ENCODE assay signal across 19 cellular contexts in genomic region chr22:37248251-37248650, GRCh38. TPM values are rescaled to one million over a fixed set of nuclear protein-coding genes. Genes with fewer than 3 reads are reported as not detected.
A peak's percentile ranks its signal among the peaks of the same experiment; 100 is the strongest.
DNase-seq lines count a peak whose midpoint lies in the region; FAIRE-seq and TF ChIP-seq lines count a peak whose summit lies in the region.
"Had no signal": no experiment of that assay in that cellular context is flagged by ENCODE, and none has a peak within 500 bp of the region (broad histone marks: within the 10 kb centered on the region; RNA-seq: fewer than 3 reads in every experiment).

No MANE protein-coding gene starts in this region.

- TF ChIP-seq CTCF in left ventricle myocardium inferior (IDR thresholded peaks at IDR 0.05; ENCODE audit: borderline replicate concordance) (no peak), epithelial cell of esophagus (IDR thresholded peaks at IDR 0.05; ENCODE audit: insufficient read depth, low read depth, low read length, missing control alignments) (no peak)

- no peak overlapping the region for H3K27ac ChIP-seq in left ventricle myocardium inferior (replicated peaks)
- H3K27ac ChIP-seq: gastroesophageal sphincter had no signal

- H3K36me3 ChIP-seq in left ventricle myocardium inferior = no peaks in the 10 kb centered on the region
- H3K36me3 ChIP-seq: gastroesophageal sphincter had no signal

- H3K27me3 ChIP-seq in left ventricle myocardium inferior (ENCODE audit: low read depth) = peaks cover 65% of the 10 kb centered on the region

- H3K9me3 ChIP-seq in left ventricle myocardium inferior (replicated peaks) = no peaks in the 10 kb centered on the region
- H3K9me3 ChIP-seq: gastroesophageal sphincter had no signal

- H3K4me3 ChIP-seq in left ventricle myocardium inferior (no peak overlapping the region), epithelial cell of esophagus (ENCODE audit: low read length) (no peak overlapping the region)
- H3K4me3 ChIP-seq: gastroesophageal sphincter had no signal

- H3K4me1 ChIP-seq in left ventricle myocardium inferior = peaks cover 5% of the 10 kb centered on the region
- H3K4me1 ChIP-seq: gastroesophageal sphincter had no signal

- intact Hi-C loops in cardiac septum (cut with DNase I) = no loop called here
- intact Hi-C loops in left ventricle myocardium inferior (cut with micrococcal nuclease) = no loop called here

- peak; percentile 39 for DNase-seq in cardiac septum (ENCODE audit: low spot score)
- no peak for DNase-seq in left ventricle myocardium inferior
- peak; percentile 3 for DNase-seq in NCI-H526 treated with DMSO at 0.1 percent for 48 hours (lab: John Stamatoyannopoulos, UW)
- DNase-seq in epithelial cell of esophagus (ENCODE audit: low read depth) = peak; percentile 45
- DNase-seq in urothelium cell line (ENCODE audit: low spot score) = no peak
- no peak for DNase-seq in medulla oblongata (ENCODE audit: extremely low spot score)
- DNase-seq in putamen (ENCODE audit: low spot score) = no peak
- DNase-seq in NCI-H2081 (lab: John Stamatoyannopoulos, UW) = no peak
- DNase-seq: activated CD4-positive, alpha-beta T cell treated with anti-CD3 and anti-CD28 coated beads for 1 hour; CD8-positive, alpha-beta memory T cell; cortex of kidney; erythroblast; NCI-H1105; NCI-H69 had no signal

- FAIRE-seq in urothelium cell line (lab: Jason Lieb, UNC) = peak; percentile 78

RNA-seq across cellular contexts. Expression of gene RAC2, which starts 4.2 kb away (rescaled TPM):
- total RNA-seq in cardiac septum = 5.1 TPM
- total RNA-seq in left ventricle myocardium inferior = 1.8 TPM
- total RNA-seq: SK-MEL-5 had no signal

RNA-seq across cellular contexts. Expression of gene CYTH4, which starts 34.1 kb away (rescaled TPM):
- total RNA-seq in cardiac septum (8.0 TPM), left ventricle myocardium inferior (4.8 TPM)

RNA-seq across cellular contexts. Expression of gene SSTR3, which starts 36.0 kb away (rescaled TPM):
- not detected for total RNA-seq in cardiac septum
- total RNA-seq in left ventricle myocardium inferior = not detected
- total RNA-seq: Daoy, gastroesophageal sphincter, right cardiac atrium, SK-MEL-5, urinary bladder had no signal

Comparison
In these comparisons a context has a peak if more than half of its experiments do, and no peak if none do; other contexts are left out.
1. DNase-seq: peak in cardiac septum (single experiment), NCI-H526 treated with DMSO at 0.1 percent for 48 hours (single experiment) and epithelial cell of esophagus (single experiment); none in left ventricle myocardium inferior (single experiment), urothelium cell line (single experiment), medulla oblongata (single experiment), putamen (single experiment) and NCI-H2081 (0 of 2).